ENCODE assay signal across 4 cellular contexts in genomic region chr1:13009348-13009747, GRCh38. TPM values are rescaled to one million over a fixed set of nuclear protein-coding genes. Genes with fewer than 3 reads are reported as not detected.
"Had no signal": no experiment of that assay in that cellular context is flagged by ENCODE, and none has a peak within 500 bp of the region (broad histone marks: within the 10 kb centered on the region; RNA-seq: fewer than 3 reads in every experiment).

No MANE protein-coding gene starts in this region.

RNA-seq across cellular contexts. Expression of gene PRAMEF27, which starts 47.0 kb away (rescaled TPM):
- total RNA-seq: LHCN-M2, M059J, MCF 10A, NCI-H460 had no signal

RNA-seq across cellular contexts. Expression of gene HNRNPCL3, which starts 51.2 kb away (rescaled TPM):
- total RNA-seq: LHCN-M2, M059J, MCF 10A, NCI-H460 had no signal
